In genomic region chr1:29236993-29237905, GRCh38 we compare ENCODE assay signal across 8 cellular contexts. TPM values are rescaled to one million over a fixed set of nuclear protein-coding genes. Genes with fewer than 3 reads are reported as not detected.
DNase-seq lines count a peak whose midpoint lies in the region; ATAC-seq and TF ChIP-seq lines count a peak whose summit lies in the region.

No MANE protein-coding gene starts in this region.

- TF ChIP-seq CTCF in GM06990 (IDR thresholded peaks at IDR 0.05; ENCODE audit: insufficient read depth, low read length, poor library complexity, severe bottlenecking) (no peak), body of pancreas (IDR thresholded peaks at IDR 0.05) (peak in 1 of 7 experiments; percentile 1)

- H3K27me3 ChIP-seq in GM06990 (replicated peaks; ENCODE audit: control insufficient read depth, insufficient read depth, low read length) (peaks cover 5% of the 10 kb centered on the region; the same call in 1 of the 2 replicates), body of pancreas (no peaks in the 10 kb centered on the region), skeletal muscle satellite cell (ENCODE audit: control insufficient read depth, insufficient read depth, low read length) (peaks cover 10% of the 10 kb centered on the region)

- intact Hi-C loops in body of pancreas (cut with DNase I) = no loop called here

- peak; percentile 36 for ATAC-seq in body of pancreas
- ATAC-seq in GM21529 (IDR thresholded peaks at IDR 0.05; ENCODE audit: unreplicated experiment) = no peak
- no peak for ATAC-seq in HG02610 (IDR thresholded peaks at IDR 0.05; ENCODE audit: unreplicated experiment)

- H3K4me2 ChIP-seq in skeletal muscle satellite cell (ENCODE audit: low read length) = peak overlapping the region; percentile 94

- peaks cover 23% of the 10 kb centered on the region for H3K4me1 ChIP-seq in body of pancreas
- H3K4me1 ChIP-seq in skeletal muscle satellite cell (ENCODE audit: control insufficient read depth, insufficient read depth, low read length) = peaks cover 36% of the 10 kb centered on the region

- TF ChIP-seq POLR2A in body of pancreas (IDR thresholded peaks at IDR 0.05) = peak; percentile 12 to 38 (median 24)

- H3K36me3 ChIP-seq in GM06990 (ENCODE audit: control insufficient read depth, insufficient read depth, low read length) (no peaks in the 10 kb centered on the region), body of pancreas (replicated peaks in 1 of 2; ENCODE audit: insufficient read depth in 1 of 2, low read depth in 2 of 2) (no peaks in the 10 kb centered on the region), skeletal muscle satellite cell (ENCODE audit: insufficient read depth, low read length) (no peaks in the 10 kb centered on the region)

- DNase-seq in GM06990 (ENCODE audit: extremely low read depth, insufficient read length) (peak; percentile 23), NCI-H2171 treated with DMSO at 0.1 percent for 48 hours (lab: John Stamatoyannopoulos, UW) (peak; percentile 37), body of pancreas (peak; percentile 50 to 67 (median 56))
- DNase-seq in stimulated activated CD4-positive, alpha-beta T cell treated with anti-CD3 and anti-CD28 coated beads, Interleukin-1b, Interleukin-23, amount 100 ng/mL, for 48 hours = no peak

- peak overlapping the region; percentile 43 for H3K4me3 ChIP-seq in GM06990 (replicated peaks; ENCODE audit: low read depth, low read length)
- H3K4me3 ChIP-seq in body of pancreas = peak overlapping the region; percentile 37 to 45
- H3K4me3 ChIP-seq in iPS-18c (ENCODE audit: insufficient read depth, low read depth, low read length) = peak overlapping the region; percentile 80
- peak overlapping the region; percentile 80 for H3K4me3 ChIP-seq in skeletal muscle satellite cell (ENCODE audit: low read length)

- H3K9ac ChIP-seq in skeletal muscle satellite cell (ENCODE audit: low read depth, low read length) = peak overlapping the region; percentile 75

- peak overlapping the region; percentile 67 to 74 (median 71) for H3K27ac ChIP-seq in body of pancreas

- H3K9me3 ChIP-seq in body of pancreas (no peaks in the 10 kb centered on the region), iPS-18c (ENCODE audit: control insufficient read depth, insufficient read depth, low read length) (no peaks in the 10 kb centered on the region), skeletal muscle satellite cell (replicated peaks; ENCODE audit: low read length) (no peaks in the 10 kb centered on the region)

- 0 to 1% methylated on average over 13 to 88 of the region's 95 CpGs for WGBS in body of pancreas, 2 donors

RNA-seq across cellular contexts. Expression of gene PTPRU, which starts 0.9 kb away (rescaled TPM):
- 10 to 100 TPM; 24.1 to 40.2 TPM for total RNA-seq in body of pancreas
- 9.4 and 20.3 TPM in 2 replicates for total RNA-seq in skeletal muscle satellite cell (2012; rRNA removed)

RNA-seq across cellular contexts. Expression of gene MECR, which starts 6.5 kb away (rescaled TPM):
- total RNA-seq in body of pancreas = 10 to 100 TPM; 10.6 to 30.7 TPM
- total RNA-seq in skeletal muscle satellite cell (2012; rRNA removed) = 34.0 and 35.8 TPM in 2 replicates

RNA-seq across cellular contexts. Expression of gene SRSF4, which starts 55.5 kb away (rescaled TPM):
- 10 to 100 TPM; 50.3 to 58.3 TPM for total RNA-seq in body of pancreas
- 21.4 and 24.1 TPM in 2 replicates for total RNA-seq in skeletal muscle satellite cell (2012; rRNA removed)
